ENCODE assay signal across 10 cellular contexts in genomic region chr7:137992042-137992737, GRCh38. TPM values are rescaled to one million over a fixed set of nuclear protein-coding genes. Genes with fewer than 3 reads are reported as not detected.
A peak's percentile ranks its signal among the peaks of the same experiment; 100 is the strongest.
DNase-seq lines count a peak whose midpoint lies in the region; ATAC-seq and TF ChIP-seq lines count a peak whose summit lies in the region.
"Had no signal": no experiment of that assay in that cellular context is flagged by ENCODE, and none has a peak within 500 bp of the region (broad histone marks: within the 10 kb centered on the region; RNA-seq: fewer than 3 reads in every experiment).

No MANE protein-coding gene starts in this region.

- H3K4me1 Mint-ChIP-seq in activated T-cell treated with anti-CD3 and anti-CD28 coated beads, Interleukin-2, amount 50 U/mL, for 72 hours (ENCODE audit: low read depth) = peaks cover 36% of the 10 kb centered on the region

- WGBS in aorta, 2 donors = 11 to 13% methylated on average over 7 of the region's 7 CpGs

- no peak for TF ChIP-seq CTCF in colonic mucosa (IDR thresholded peaks at IDR 0.05)

- H3K9ac ChIP-seq in colonic mucosa (ENCODE audit: low read depth in 2 of 2, low read length in 2 of 2) = no peak overlapping the region
- H3K9ac ChIP-seq in muscle layer of colon (ENCODE audit: low read length) = peak overlapping the region; percentile 6

- intact Hi-C loops in colonic mucosa (cut with DNase I) = no loop called here
- intact Hi-C loops in aorta (cut with DNase I) = no loop called here

- peak overlapping the region in 1 of 2 donors; percentile 38 for H3K4me3 Mint-ChIP-seq in activated T-cell treated with anti-CD3 and anti-CD28 coated beads, Interleukin-2, amount 50 U/mL, for 72 hours
- H3K4me3 Mint-ChIP-seq: IgD-negative memory B cell had no signal

- peak overlapping the region; percentile 4 for H3K27ac Mint-ChIP-seq in activated T-cell treated with anti-CD3 and anti-CD28 coated beads, Interleukin-2, amount 50 U/mL, for 72 hours
- H3K27ac Mint-ChIP-seq: IgD-negative memory B cell had no signal

- no peak overlapping the region for H3K4me3 ChIP-seq in colonic mucosa
- H3K4me3 ChIP-seq in muscle layer of colon (ENCODE audit: low read depth in 1 of 2, low read length in 2 of 2) = peak overlapping the region in 1 of 2 donors; percentile 33
- H3K4me3 ChIP-seq in aorta (ENCODE audit: low read length in 2 of 2) = no peak overlapping the region

- no peaks in the 10 kb centered on the region for H3K9me3 ChIP-seq in colonic mucosa
- no peaks in the 10 kb centered on the region for H3K9me3 ChIP-seq in muscle layer of colon (ENCODE audit: low read length)
- H3K9me3 ChIP-seq in aorta (ENCODE audit: control insufficient read depth, low read length) = no peaks in the 10 kb centered on the region

- peak in 1 of 2 donors; percentile 7 for ATAC-seq in activated T-cell treated with anti-CD3 and anti-CD28 coated beads, Interleukin-2, amount 50 U/mL, for 72 hours (replicated peaks in 1 of 2)
- ATAC-seq in aorta (ENCODE audit: low FRiP score) (no peak), GM19351 (IDR thresholded peaks at IDR 0.05; ENCODE audit: unreplicated experiment) (no peak), GM21360 (IDR thresholded peaks at IDR 0.05; ENCODE audit: unreplicated experiment) (no peak)
- ATAC-seq: activated CD4-positive, CD25-positive, alpha-beta regulatory T cell treated with anti-CD3 and anti-CD28 coated beads, Interleukin-2, amount 50 U/mL, for 24 hours had no signal

- no peaks in the 10 kb centered on the region for H3K36me3 ChIP-seq in colonic mucosa
- H3K36me3 ChIP-seq in muscle layer of colon (ENCODE audit: insufficient read depth, low read length) = no peaks in the 10 kb centered on the region
- H3K36me3 ChIP-seq in aorta (ENCODE audit: control insufficient read depth in 1 of 2, insufficient read depth in 2 of 2, low read length in 1 of 2) = no peaks in the 10 kb centered on the region

- no peaks in the 10 kb centered on the region for H3K9me3 Mint-ChIP-seq in activated T-cell treated with anti-CD3 and anti-CD28 coated beads, Interleukin-2, amount 50 U/mL, for 72 hours
- H3K9me3 Mint-ChIP-seq: IgD-negative memory B cell had no signal

- peaks cover 3% of the 10 kb centered on the region for H3K4me1 ChIP-seq in colonic mucosa
- H3K4me1 ChIP-seq in muscle layer of colon (ENCODE audit: insufficient read depth, low read length) = peaks cover 91% of the 10 kb centered on the region
- peaks cover 7 to 21% of the 10 kb centered on the region in 2 donors for H3K4me1 ChIP-seq in aorta (ENCODE audit: control insufficient read depth in 1 of 2, insufficient read depth in 2 of 2, low read length in 2 of 2)

- H3K27ac ChIP-seq in colonic mucosa (peak overlapping the region; percentile 30), muscle layer of colon (ENCODE audit: low read depth, low read length) (peak overlapping the region; percentile 74), aorta (ENCODE audit: low read depth in 1 of 2, low read length in 2 of 2) (peak overlapping the region; percentile 93 to 97)

- H3K27me3 Mint-ChIP-seq in activated T-cell treated with anti-CD3 and anti-CD28 coated beads, Interleukin-2, amount 50 U/mL, for 72 hours (ENCODE audit: low read depth) = no peaks in the 10 kb centered on the region

- H3K36me3 Mint-ChIP-seq in activated T-cell treated with anti-CD3 and anti-CD28 coated beads, Interleukin-2, amount 50 U/mL, for 72 hours (ENCODE audit: insufficient read depth in 2 of 2) = peaks cover 0 to 3% of the 10 kb centered on the region in 2 donors
- H3K36me3 Mint-ChIP-seq: IgD-negative memory B cell had no signal

- no peak for DNase-seq in activated T-cell treated with anti-CD3 and anti-CD28 coated beads, Interleukin-2, amount 50 U/mL, for 72 hours
- DNase-seq in activated T-cell treated with anti-CD3 and anti-CD28 coated beads, Interleukin-2, amount 50 U/mL, for 1 hour = no peak
- DNase-seq in colonic mucosa (no peak), aorta (no peak), NCI-H82 treated with DMSO at 0.1 percent for 48 hours (lab: John Stamatoyannopoulos, UW; ENCODE audit: unreplicated experiment) (no peak)

- H3K27me3 ChIP-seq in colonic mucosa = no peaks in the 10 kb centered on the region
- H3K27me3 ChIP-seq in muscle layer of colon (ENCODE audit: control insufficient read depth in 1 of 2, insufficient read depth in 2 of 2, low read length in 2 of 2) = no peaks in the 10 kb centered on the region
- no peaks in the 10 kb centered on the region for H3K27me3 ChIP-seq in aorta (ENCODE audit: control insufficient read depth in 1 of 2, insufficient read depth in 2 of 2, low read length in 1 of 2)

RNA-seq across cellular contexts. Expression of gene CREB3L2, which starts 9.7 kb away (rescaled TPM):
- total RNA-seq in activated T-cell treated with anti-CD3 and anti-CD28 coated beads, Interleukin-2, amount 50 U/mL, for 72 hours = 10 to 100 TPM; 49.4 to 55.1 TPM
- 10 to 100 TPM; 45.8 to 46.0 TPM for total RNA-seq in colonic mucosa
- total RNA-seq in aorta = 100 to 1,000 TPM; 109 to 165 TPM
- 10 to 100 TPM; 10.6 to 38.4 TPM for polyA plus RNA-seq in aorta

Comparison
In these comparisons a context has a peak if more than half of its experiments do, and no peak if none do; other contexts are left out.
1. H3K27ac ChIP-seq: peak in every context shown above with its lines; median percentile 95 in aorta; 74 in muscle layer of colon; 30 in colonic mucosa.